Comparison of ENCODE assay signal across 14 cellular contexts in the genomic region with DNA sequence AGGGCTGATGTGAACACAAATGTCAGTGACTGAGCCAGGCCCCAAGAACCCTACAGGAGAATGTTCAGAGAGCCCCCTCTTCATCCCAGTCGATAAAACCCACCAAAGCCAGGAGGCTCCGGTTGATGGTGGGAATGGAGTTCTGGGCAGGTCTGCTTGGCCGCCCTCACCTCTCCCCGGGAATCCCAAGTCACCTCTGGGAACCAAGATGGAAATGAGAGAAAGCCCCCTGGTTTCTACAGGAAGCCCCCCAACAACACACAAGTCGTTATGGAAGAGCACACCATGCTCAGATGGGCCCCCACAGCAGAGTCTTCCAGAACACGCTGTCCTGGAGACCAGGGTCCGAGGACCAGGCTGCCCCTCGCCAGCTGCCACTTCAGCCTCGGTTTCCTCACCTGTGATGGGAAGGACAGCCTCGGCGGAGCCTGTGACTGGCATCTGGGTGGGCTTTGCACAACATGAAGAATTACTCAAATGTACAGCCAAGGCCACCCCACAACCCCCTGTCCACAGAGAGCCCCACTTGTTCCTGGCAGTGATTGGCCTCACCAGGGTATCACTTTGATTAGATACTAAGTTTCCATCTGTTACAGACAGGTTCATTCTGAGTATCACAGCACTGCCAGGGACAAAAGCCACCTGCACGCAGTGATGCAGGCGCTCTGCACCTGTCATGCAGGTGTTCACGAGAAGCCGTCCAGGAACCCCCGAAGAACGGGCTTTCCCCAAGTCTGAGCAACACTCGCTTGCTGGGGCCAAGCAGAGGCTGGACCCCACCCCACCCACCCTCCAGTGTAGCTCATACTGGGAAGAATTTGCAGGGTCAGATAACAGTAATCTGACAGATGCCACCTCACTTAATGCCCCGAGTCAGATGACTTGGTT. TPM values are rescaled to one million over a fixed set of nuclear protein-coding genes. Genes with fewer than 3 reads are reported as not detected.
A peak's percentile ranks its signal among the peaks of the same experiment; 100 is the strongest.
DNase-seq lines count a peak whose midpoint lies in the region; ATAC-seq, FAIRE-seq and TF ChIP-seq lines count a peak whose summit lies in the region.
"Had no signal": no experiment of that assay in that cellular context is flagged by ENCODE, and none has a peak within 500 bp of the region (broad histone marks: within the 10 kb centered on the region; RNA-seq: fewer than 3 reads in every experiment).

No MANE protein-coding gene starts in this region.

- H3K27me3 ChIP-seq in OCI-LY3 (ENCODE audit: low read depth, low read length) = no peaks in the 10 kb centered on the region
- H3K27me3 ChIP-seq: cardiac muscle cell, right atrium auricular region had no signal

- H2AFZ ChIP-seq in OCI-LY3 (ENCODE audit: low read depth, low read length) = no peak overlapping the region
- H2AFZ ChIP-seq: GM23248 had no signal

- peaks cover 6% of the 10 kb centered on the region; the same call in 1 of the 2 replicates for H3K79me2 ChIP-seq in OCI-LY3 (ENCODE audit: low read length)

- H3K36me3 Mint-ChIP-seq in natural killer cell = peaks cover 19% of the 10 kb centered on the region
- H3K36me3 Mint-ChIP-seq: WTC11 had no signal

- FAIRE-seq in GM12891 (lab: Jason Lieb, UNC) = no peak

- H3K4me3 ChIP-seq in OCI-LY3 (ENCODE audit: low read length) = no peak overlapping the region
- H3K4me3 ChIP-seq: cardiac muscle cell, GM23248, right atrium auricular region had no signal

- peaks cover 61 to 65% of the 10 kb centered on the region in 2 donors for H3K4me1 Mint-ChIP-seq in natural killer cell

- TF ChIP-seq POLR2A in GM12891 (IDR thresholded peaks at IDR 0.05; ENCODE audit: low read depth, low read length) = no peak

- H3K27ac ChIP-seq in OCI-LY3 (ENCODE audit: low read length) = peak overlapping the region; percentile 62
- H3K27ac ChIP-seq: cardiac muscle cell, GM23248, right atrium auricular region had no signal

- H3K27me3 Mint-ChIP-seq in natural killer cell (ENCODE audit: low read depth in 2 of 2) = no peaks in the 10 kb centered on the region
- H3K27me3 Mint-ChIP-seq: activated naive CD8-positive, alpha-beta T cell treated with anti-CD3 and anti-CD28 coated beads, Interleukin-2, amount 10 ng/mL, durations not matched to agents 7 days and 5 days had no signal

- H3K4me1 ChIP-seq in OCI-LY3 (ENCODE audit: low read length) = peaks cover 56% of the 10 kb centered on the region

- no peaks in the 10 kb centered on the region for H3K9me3 Mint-ChIP-seq in natural killer cell
- H3K9me3 Mint-ChIP-seq: nephron progenitor cell had no signal

- H3K9ac ChIP-seq in OCI-LY3 (ENCODE audit: low read length) = no peak overlapping the region; the same call in 1 of the 2 replicates
- H3K9ac ChIP-seq: GM23248 had no signal

- peak overlapping the region; percentile 61 to 88 for H3K27ac Mint-ChIP-seq in natural killer cell
- H3K27ac Mint-ChIP-seq: activated naive CD8-positive, alpha-beta T cell treated with anti-CD3 and anti-CD28 coated beads, Interleukin-2, amount 10 ng/mL, durations not matched to agents 7 days and 5 days; nephron progenitor cell; WTC11 had no signal

- TF ChIP-seq CTCF in OCI-LY3 (IDR thresholded peaks at IDR 0.05; ENCODE audit: low read depth, low read length) (no peak), natural killer cell (IDR thresholded peaks at IDR 0.05) (no peak)

- peaks cover 68% of the 10 kb centered on the region for H3K36me3 ChIP-seq in OCI-LY3 (replicated peaks; ENCODE audit: low read depth, low read length)
- H3K36me3 ChIP-seq: cardiac muscle cell had no signal

- DNase-seq in NCI-H146 (lab: John Stamatoyannopoulos, UW) (peak; percentile 33), NCI-H146 treated with DMSO at 0.1 percent for 48 hours (lab: John Stamatoyannopoulos, UW; ENCODE audit: unreplicated experiment) (no peak), natural killer cell (no peak), NCI-H2227 treated with DMSO at 0.1 percent for 48 hours (lab: John Stamatoyannopoulos, UW) (no peak), GM12891 (ENCODE audit: insufficient read length, low spot score) (no peak), kidney glomerular epithelial cell (lab: John Stamatoyannopoulos, UW) (no peak)

- peak overlapping the region; percentile 42 for H3K4me3 Mint-ChIP-seq in natural killer cell
- H3K4me3 Mint-ChIP-seq: activated naive CD8-positive, alpha-beta T cell treated with anti-CD3 and anti-CD28 coated beads, Interleukin-2, amount 10 ng/mL, durations not matched to agents 7 days and 5 days; nephron progenitor cell; WTC11 had no signal

- no peaks in the 10 kb centered on the region for H3K9me3 ChIP-seq in OCI-LY3 (ENCODE audit: insufficient read depth, low read length)
- H3K9me3 ChIP-seq: right atrium auricular region had no signal

- H4K20me1 ChIP-seq in OCI-LY3 (ENCODE audit: insufficient read depth, low read length) = no peaks in the 10 kb centered on the region

- H3K4me2 ChIP-seq in OCI-LY3 (ENCODE audit: low read length) = peak overlapping the region; percentile 24

- intact Hi-C loops in natural killer cell (cut with micrococcal nuclease) = loop anchor here (1.0 to 2.0 kb wide), 2 partner anchors 33 to 162 kb away; a partner anchor contains a TSS

- ATAC-seq in GM19372 (IDR thresholded peaks at IDR 0.05; ENCODE audit: low read depth, unreplicated experiment) = peak; percentile 3
- ATAC-seq in natural killer cell = no peak

TF ChIP-seq in GM12891, 5 proteins besides CTCF, POLR2A, EP300 and RAD21:
- TF ChIP-seq TAF1 (IDR thresholded peaks at IDR 0.05; ENCODE audit: low read depth, low read length) (no peak), POLR2AphosphoS5 (IDR thresholded peaks at IDR 0.05; ENCODE audit: low read depth, low read length) (no peak), POU2F2 (IDR thresholded peaks at IDR 0.05; ENCODE audit: low read depth, low read length) (no peak), PAX5 (IDR thresholded peaks at IDR 0.05; ENCODE audit: insufficient read depth, low read length, severe bottlenecking) (no peak), SPI1 (IDR thresholded peaks at IDR 0.05; ENCODE audit: low read depth, low read length) (no peak)

RNA-seq across cellular contexts. Expression of a gene that starts 57.6 kb away (rescaled TPM):
- 10 to 100 TPM in 1 of 3 donors, 1 to 10 TPM in 2; 5.3 to 10.0 (median 6.8) TPM for total RNA-seq in natural killer cell
- 40.2 TPM for polyA plus RNA-seq in GM12891 (2012; ENCODE audit: low read depth, missing spikeins)
